In genomic region chr2:70961648-70961994, GRCh38 we compare ENCODE assay signal across 21 cellular contexts. TPM values are rescaled to one million over a fixed set of nuclear protein-coding genes. Genes with fewer than 3 reads are reported as not detected.
"Had no signal": no experiment of that assay in that cellular context is flagged by ENCODE, and none has a peak within 500 bp of the region (broad histone marks: within the 10 kb centered on the region; RNA-seq: fewer than 3 reads in every experiment).

No MANE protein-coding gene starts in this region.

- DNase-seq: cerebellar nuclear complex; dermis blood vessel endothelial cell; foreskin keratinocyte; kidney; left cardiac atrium; left ventricle myocardium inferior; lower lobe of right lung; midbrain; naive B cell; ovary; sigmoid colon; stimulated activated CD4-positive, alpha-beta T cell treated with anti-CD3 and anti-CD28 coated beads, Interleukin-12 subunit alpha, Interleukin-12 subunit beta, amount 100 ng/mL, for 4 hours; stimulated activated naive CD8-positive, alpha-beta T cell treated with anti-CD3 and anti-CD28 coated beads, Interleukin-15, Interleukin-2, amounts not matched to agents 100 U/mL and 50 U/mL, for 24 hours had no signal

- H3K4me1 ChIP-seq: foreskin keratinocyte, lower lobe of right lung had no signal

- H3K27ac Mint-ChIP-seq: memory B cell, naive B cell had no signal

- H3K36me3 Mint-ChIP-seq: memory B cell, naive B cell had no signal

- H3K27ac ChIP-seq: foreskin keratinocyte, hepatocyte, left ventricle myocardium inferior, lower lobe of right lung, ovary, right atrium auricular region, sigmoid colon, skin epidermis, suprapubic skin, tibial artery, upper lobe of right lung had no signal

- H3K36me3 ChIP-seq: left ventricle myocardium inferior, lower lobe of right lung, ovary, right atrium auricular region, sigmoid colon, suprapubic skin, tibial artery, upper lobe of right lung had no signal

- H3K9me3 Mint-ChIP-seq: memory B cell, naive B cell had no signal

- H3K4me3 ChIP-seq: hepatocyte, left ventricle myocardium inferior, lower lobe of right lung, ovary, right atrium auricular region, sigmoid colon, skin epidermis, suprapubic skin, tibial artery, upper lobe of right lung had no signal

- H3K27me3 ChIP-seq: ovary had no signal

- H3K9me3 ChIP-seq: left ventricle myocardium inferior, lower lobe of right lung, ovary, right atrium auricular region, sigmoid colon, suprapubic skin, tibial artery, upper lobe of right lung had no signal

- H3K4me3 Mint-ChIP-seq: memory B cell, naive B cell had no signal

RNA-seq across cellular contexts. Expression of gene ANKRD53, which starts 16.8 kb away (rescaled TPM):
- polyA plus RNA-seq: neural cell had no signal

RNA-seq across cellular contexts. Expression of gene ATP6V1B1, which starts 25.9 kb away (rescaled TPM):
- total RNA-seq: dermis blood vessel endothelial cell, foreskin keratinocyte, left ventricle myocardium inferior, right atrium auricular region had no signal
